Comparison of ENCODE assay signal across 23 cellular contexts in genomic region chr12:81294325-81295190, GRCh38.
DNase-seq lines count a peak whose midpoint lies in the region; ATAC-seq, FAIRE-seq and TF ChIP-seq lines count a peak whose summit lies in the region.
"Had no signal": no experiment of that assay in that cellular context is flagged by ENCODE, and none has a peak within 500 bp of the region (broad histone marks: within the 10 kb centered on the region; RNA-seq: fewer than 3 reads in every experiment).

No MANE protein-coding gene starts in this region.

- no peak overlapping the region for H3K9ac ChIP-seq in fibroblast of lung (ENCODE audit: insufficient read depth, low read length)
- H3K9ac ChIP-seq: KMS-11 had no signal

- H3K36me3 ChIP-seq in fibroblast of lung (ENCODE audit: control insufficient read depth, insufficient read depth, low read length) (no peaks in the 10 kb centered on the region), stomach (no peaks in the 10 kb centered on the region), brain microvascular endothelial cell (replicated peaks) (no peaks in the 10 kb centered on the region)
- H3K36me3 ChIP-seq: HAP-1, sigmoid colon, tibial nerve had no signal

- no peak for FAIRE-seq in A549 (lab: Jason Lieb, UNC)
- FAIRE-seq: GM12891 had no signal

- H3K9me3 ChIP-seq in A549 (no peaks in the 10 kb centered on the region), fibroblast of lung (ENCODE audit: control insufficient read depth, insufficient read depth, low read depth, low read length) (no peaks in the 10 kb centered on the region), stomach (no peaks in the 10 kb centered on the region)
- H3K9me3 ChIP-seq: HAP-1, sigmoid colon, tibial nerve had no signal

- H3K27ac ChIP-seq in A549: no peak overlapping the region
- H3K27ac ChIP-seq in fibroblast of lung (ENCODE audit: insufficient read depth, low read length): no peak overlapping the region
- H3K27ac ChIP-seq in stomach: no peak overlapping the region
- no peak overlapping the region for H3K27ac ChIP-seq in brain microvascular endothelial cell
- H3K27ac ChIP-seq: cardiac muscle cell, KMS-11, sigmoid colon, tibial nerve had no signal

- in situ Hi-C loops in brain microvascular endothelial cell (cut with HindIII; ENCODE audit: low pct_ligation_motif_present, low sequenced_read_pairs): no loop called here

- H3K4me1 ChIP-seq in A549: no peaks in the 10 kb centered on the region
- no peaks in the 10 kb centered on the region for H3K4me1 ChIP-seq in fibroblast of lung (ENCODE audit: control insufficient read depth, extremely low read depth, insufficient read depth, low read length)
- H3K4me1 ChIP-seq in stomach: no peaks in the 10 kb centered on the region
- H3K4me1 ChIP-seq: sigmoid colon, tibial nerve had no signal

- TF ChIP-seq POLR2A in A549 (IDR thresholded peaks at IDR 0.05; ENCODE audit: low read length) (no peak), stomach (IDR thresholded peaks at IDR 0.05) (no peak)

- peak in 1 of 2 experiments; percentile 35; a peak in 1 of 6 replicates for ATAC-seq in A549
- ATAC-seq in GM21360 (IDR thresholded peaks at IDR 0.05; ENCODE audit: unreplicated experiment): peak; percentile 60
- ATAC-seq: activated CD4-positive, CD25-positive, alpha-beta regulatory T cell treated with anti-CD3 and anti-CD28 coated beads, Interleukin-2, amount 50 U/mL, for 24 hours; activated naive CD4-positive, alpha-beta T cell treated with anti-CD3 and anti-CD28 coated beads, Interleukin-2, amount 50 U/mL, for 72 hours had no signal

- no peak for TF ChIP-seq EP300 in A549 (IDR thresholded peaks at IDR 0.05)
- no peak for TF ChIP-seq EP300 in stomach (IDR thresholded peaks at IDR 0.05)

- TF ChIP-seq RAD21 in A549 (conservative IDR thresholded peaks at IDR 0.05 in 1 of 2, IDR thresholded peaks at IDR 0.05 in 1 of 2): no peak

- no peaks in the 10 kb centered on the region for H4K20me1 ChIP-seq in fibroblast of lung (ENCODE audit: control insufficient read depth, extremely low read depth, insufficient read depth, low read length)

- H3K79me2 ChIP-seq in fibroblast of lung (ENCODE audit: control insufficient read depth, insufficient read depth, low read length): no peaks in the 10 kb centered on the region

- H3K27me3 ChIP-seq in fibroblast of lung (ENCODE audit: control insufficient read depth, insufficient read depth, low read length) (no peaks in the 10 kb centered on the region), stomach (no peaks in the 10 kb centered on the region), brain microvascular endothelial cell (replicated peaks) (no peaks in the 10 kb centered on the region)
- H3K27me3 ChIP-seq: cardiac muscle cell, sigmoid colon, tibial nerve had no signal

- H2AFZ ChIP-seq in fibroblast of lung (ENCODE audit: low read length): peak overlapping the region; percentile 29

- intact Hi-C loops in stomach (cut with DNase I; ENCODE audit: low total_unique reads): no loop called here

- DNase-seq in A549 (ENCODE audit: low read depth in 1 of 2, low spot score in 1 of 2) (peak in 1 of 2 experiments; percentile 9), OCI-M1 (lab: John Stamatoyannopoulos, UW) (peak; percentile 26), fibroblast of lung (ENCODE audit: low read depth in 2 of 2) (peak in 1 of 2 donors; percentile 80), stomach (no peak), brain microvascular endothelial cell (no peak), kidney glomerular epithelial cell (lab: John Stamatoyannopoulos, UW) (no peak)
- DNase-seq in activated CD4-positive, alpha-beta T cell treated with anti-CD3 and anti-CD28 coated beads, Interleukin-2, amount 50 U/mL, for 4 hours: no peak
- DNase-seq: activated T-cell treated with anti-CD3 and anti-CD28 coated beads for 4 hours; CD8-positive, alpha-beta memory T cell; islet precursor cell; NCI-H146; NCI-H524; RPMI8226; sigmoid colon; stimulated activated CD8-positive, alpha-beta memory T cell treated with anti-CD3 and anti-CD28 coated beads, Interleukin-4, amount 100 ng/mL, for 48 hours had no signal

- WGBS in A549 (ENCODE audit: missing lambda C conversion rate): 16% methylated on average over 12 of the region's 12 CpGs
- 68 to 75% (median 73%) methylated on average over 12 of the region's 12 CpGs for WGBS in stomach, 5 donors

- TF ChIP-seq CTCF in A549 (IDR thresholded peaks at IDR 0.05): no peak
- TF ChIP-seq CTCF in fibroblast of lung (conservative IDR thresholded peaks at IDR 0.05 in 1 of 2, IDR thresholded peaks at IDR 0.05 in 1 of 2; ENCODE audit: low read depth in 1 of 2, low read length in 2 of 2): no peak
- TF ChIP-seq CTCF in stomach (IDR thresholded peaks at IDR 0.05): no peak
- TF ChIP-seq CTCF in brain microvascular endothelial cell (IDR thresholded peaks at IDR 0.05; ENCODE audit: low read depth, low read length, missing control alignments): no peak

- H3K4me3 ChIP-seq in A549 (no peak overlapping the region), fibroblast of lung (replicated peaks in 1 of 4; ENCODE audit: control extremely low read depth in 1 of 4, insufficient read depth in 1 of 4, low read depth in 3 of 4, low read length in 4 of 4) (no peak overlapping the region), stomach (no peak overlapping the region), brain microvascular endothelial cell (ENCODE audit: low read depth, low read length) (no peak overlapping the region)
- H3K4me3 ChIP-seq: cardiac muscle cell, HAP-1, sigmoid colon, tibial nerve had no signal

- CTCF ChIA-PET in A549 (lab: Yijun Ruan, JAX): no interaction called here

- POLR2A ChIA-PET in A549 (lab: Yijun Ruan, JAX): no interaction called here

- H3K4me2 ChIP-seq in A549: peak overlapping the region; percentile 33; the same call in 1 of the 3 replicates
- no peak overlapping the region for H3K4me2 ChIP-seq in fibroblast of lung (ENCODE audit: extremely low read depth, insufficient read depth, low read length)
- H3K4me2 ChIP-seq: KMS-11 had no signal

TF ChIP-seq in A549, 52 proteins besides CTCF, POLR2A, EP300 and RAD21:
- TF ChIP-seq GATA3 (IDR thresholded peaks at IDR 0.05; ENCODE audit: borderline replicate concordance) (no peak), PHF8 (IDR thresholded peaks at IDR 0.05; ENCODE audit: borderline replicate concordance, low read depth) (no peak), HOXB5 (CRISPR knock-in tag; IDR thresholded peaks at IDR 0.05) (no peak), REST (IDR thresholded peaks at IDR 0.05) (no peak), CEBPB (IDR thresholded peaks at IDR 0.05) (no peak), ZFP36 (IDR thresholded peaks at IDR 0.05; ENCODE audit: borderline replicate concordance, partially characterized antibody) (no peak), TFCP2L1 (CRISPR knock-in tag; IDR thresholded peaks at IDR 0.05) (no peak), HES2 (IDR thresholded peaks at IDR 0.05) (no peak), E2F6 (IDR thresholded peaks at IDR 0.05; ENCODE audit: borderline replicate concordance, low read depth) (no peak), MYC (IDR thresholded peaks at IDR 0.05; ENCODE audit: borderline replicate concordance, low read length) (no peak), JUN (IDR thresholded peaks at IDR 0.05) (no peak), RARB (CRISPR knock-in tag; IDR thresholded peaks at IDR 0.05) (no peak), FOSL2 (IDR thresholded peaks at IDR 0.05) (no peak), FOSL2 (CRISPR knock-in tag; IDR thresholded peaks at IDR 0.05) (no peak), NPAS2 (CRISPR knock-in tag; IDR thresholded peaks at IDR 0.05; ENCODE audit: borderline replicate concordance) (no peak), ZSCAN20 (CRISPR knock-in tag; IDR thresholded peaks at IDR 0.05) (no peak)
TF ChIP-seq in A549: peak in this region for 0.
